Comparison of ENCODE assay signal across 24 cellular contexts in the genomic region with DNA sequence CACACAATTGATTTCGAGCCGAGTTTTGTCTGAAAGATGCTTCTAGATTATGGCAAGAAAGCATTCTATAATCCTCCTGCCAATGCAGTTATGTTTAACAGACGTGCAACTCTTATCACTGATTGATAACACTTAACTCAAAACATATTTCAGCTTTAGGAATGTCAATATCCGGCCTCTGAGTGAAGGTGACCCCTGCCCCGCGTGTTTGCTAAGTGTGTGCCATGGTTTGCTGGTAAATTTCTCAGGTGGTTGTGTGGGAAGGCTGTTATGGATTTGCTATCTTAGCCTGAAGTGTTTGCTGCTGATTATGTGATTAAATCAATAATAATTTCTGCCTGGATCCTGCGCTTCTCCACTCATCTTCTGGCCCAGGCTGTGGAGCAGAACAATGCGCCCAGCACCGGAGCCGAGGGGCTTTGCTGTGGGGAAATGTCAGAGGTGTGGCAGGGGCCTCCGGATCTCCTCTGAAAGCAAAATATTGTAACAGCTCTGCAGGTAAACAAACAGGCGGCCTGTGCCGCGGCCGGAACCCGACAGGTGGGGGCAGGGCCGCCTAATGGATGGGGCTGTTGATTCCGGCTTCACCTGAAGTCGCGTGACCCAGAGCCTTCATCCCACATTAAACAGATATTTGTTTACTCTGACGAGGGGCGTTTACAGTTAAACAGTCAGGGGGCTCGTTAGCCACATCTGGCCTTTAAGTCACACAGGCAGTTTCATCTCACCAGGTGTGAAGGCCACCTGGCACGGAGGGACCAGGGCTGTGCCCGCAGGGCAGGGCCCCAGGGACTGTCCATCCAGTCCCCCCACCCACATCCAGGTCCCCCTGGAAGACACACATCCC.
DNase-seq lines count a peak whose midpoint lies in the region; ATAC-seq and TF ChIP-seq lines count a peak whose summit lies in the region.
"Had no signal": no experiment of that assay in that cellular context is flagged by ENCODE, and none has a peak within 500 bp of the region (broad histone marks: within the 10 kb centered on the region; RNA-seq: fewer than 3 reads in every experiment).

No MANE protein-coding gene starts in this region.

- intact Hi-C loops in left colon (cut with DNase I, micrococcal nuclease), result no loop called here

- H3K36me3 Mint-ChIP-seq in progenitor cell of endocrine pancreas (ENCODE audit: insufficient read depth), result no peaks in the 10 kb centered on the region
- H3K36me3 Mint-ChIP-seq: activated naive CD4-positive, alpha-beta T cell treated with anti-CD3 and anti-CD28 coated beads, Interleukin-2, amount 50 U/mL, for 24 hours; CD8-positive, alpha-beta memory T cell had no signal

- TF ChIP-seq CTCF in progenitor cell of endocrine pancreas (IDR thresholded peaks at IDR 0.05; ENCODE audit: unreplicated experiment), result no peak

- H3K4me1 Mint-ChIP-seq in progenitor cell of endocrine pancreas (ENCODE audit: low read depth), result peaks cover 33% of the 10 kb centered on the region
- H3K4me1 Mint-ChIP-seq: activated naive CD4-positive, alpha-beta T cell treated with anti-CD3 and anti-CD28 coated beads, Interleukin-2, amount 50 U/mL, for 24 hours; CD8-positive, alpha-beta memory T cell; nephron had no signal

- H3K27ac Mint-ChIP-seq in progenitor cell of endocrine pancreas, result peak overlapping the region; percentile 90
- H3K27ac Mint-ChIP-seq: activated CD8-positive, alpha-beta T cell treated with anti-CD3 and anti-CD28 coated beads for 36 hours; activated naive CD4-positive, alpha-beta T cell treated with anti-CD3 and anti-CD28 coated beads, Interleukin-2, amount 50 U/mL, for 24 hours; activated T-cell treated with anti-CD3 and anti-CD28 coated beads, Interleukin-2, amount 50 U/mL, for 24 hours; nephron; stimulated activated naive CD8-positive, alpha-beta T cell treated with anti-CD3 and anti-CD28 coated beads, Interleukin-15, Interleukin-2, amounts not matched to agents 100 ng/mL and 50 ng/mL, for 24 hours had no signal

- no peaks in the 10 kb centered on the region for H3K9me3 Mint-ChIP-seq in progenitor cell of endocrine pancreas (ENCODE audit: low read depth)
- H3K9me3 Mint-ChIP-seq: activated CD8-positive, alpha-beta T cell treated with anti-CD3 and anti-CD28 coated beads for 36 hours; activated naive CD4-positive, alpha-beta T cell treated with anti-CD3 and anti-CD28 coated beads, Interleukin-2, amount 50 U/mL, for 24 hours; activated T-cell treated with anti-CD3 and anti-CD28 coated beads, Interleukin-2, amount 50 U/mL, for 24 hours; CD8-positive, alpha-beta memory T cell; nephron; stimulated activated naive CD8-positive, alpha-beta T cell treated with anti-CD3 and anti-CD28 coated beads, Interleukin-15, Interleukin-2, amounts not matched to agents 100 ng/mL and 50 ng/mL, for 24 hours had no signal

- ATAC-seq in left colon (peak; percentile 52), HG02840 (IDR thresholded peaks at IDR 0.05; ENCODE audit: low FRiP score, unreplicated experiment) (no peak), GM19324 (IDR thresholded peaks at IDR 0.05; ENCODE audit: low FRiP score, unreplicated experiment) (no peak)
- ATAC-seq: activated CD4-positive, CD25-positive, alpha-beta regulatory T cell treated with anti-CD3 and anti-CD28 coated beads, Interleukin-2, amount 50 U/mL, for 24 hours; activated CD8-positive, alpha-beta T cell treated with anti-CD3 and anti-CD28 coated beads for 36 hours; HCT116 had no signal

- peak overlapping the region; percentile 54 for H3K4me3 Mint-ChIP-seq in progenitor cell of endocrine pancreas (ENCODE audit: low read depth)
- H3K4me3 Mint-ChIP-seq: activated CD8-positive, alpha-beta T cell treated with anti-CD3 and anti-CD28 coated beads for 36 hours; activated naive CD4-positive, alpha-beta T cell treated with anti-CD3 and anti-CD28 coated beads, Interleukin-2, amount 50 U/mL, for 24 hours; activated T-cell treated with anti-CD3 and anti-CD28 coated beads, Interleukin-2, amount 50 U/mL, for 24 hours; CD8-positive, alpha-beta memory T cell; nephron; stimulated activated naive CD8-positive, alpha-beta T cell treated with anti-CD3 and anti-CD28 coated beads, Interleukin-15, Interleukin-2, amounts not matched to agents 100 ng/mL and 50 ng/mL, for 24 hours had no signal

- peak; percentile 68 for DNase-seq in NCI-H1105 treated with DMSO at 0.1 percent for 48 hours (lab: John Stamatoyannopoulos, UW)
- peak; percentile 70 for DNase-seq in NCI-H345 treated with DMSO at 0.1 percent for 48 hours (lab: John Stamatoyannopoulos, UW; ENCODE audit: unreplicated experiment)
- peak in 1 of 2 donors; percentile 27 for DNase-seq in left colon
- no peak for DNase-seq in progenitor cell of endocrine pancreas (ENCODE audit: low spot score, unreplicated experiment)
- DNase-seq in T-helper 1 cell, result no peak
- DNase-seq: activated CD8-positive, alpha-beta T cell treated with anti-CD3 and anti-CD28 coated beads for 36 hours; activated T-cell treated with anti-CD3 and anti-CD28 coated beads, Interleukin-2, amount 50 U/mL, for 24 hours; CD8-positive, alpha-beta memory T cell; DND-41; effector CD4-positive, alpha-beta T cell; foreskin melanocyte; hypothalamus; kidney; NCI-H1436; stimulated activated CD4-positive, alpha-beta T cell treated with anti-CD3 and anti-CD28 coated beads, Interleukin-4, amount 100 ng/mL, for 1 hour; T1000; transverse colon had no signal

- peaks cover 44% of the 10 kb centered on the region for H3K27me3 Mint-ChIP-seq in progenitor cell of endocrine pancreas
- H3K27me3 Mint-ChIP-seq: activated CD8-positive, alpha-beta T cell treated with anti-CD3 and anti-CD28 coated beads for 36 hours; activated T-cell treated with anti-CD3 and anti-CD28 coated beads, Interleukin-2, amount 50 U/mL, for 24 hours had no signal

Comparison
In these comparisons a context has a peak if more than half of its experiments do, and no peak if none do; other contexts are left out.
1. DNase-seq: peak in NCI-H1105 treated with DMSO at 0.1 percent for 48 hours (single experiment) and NCI-H345 treated with DMSO at 0.1 percent for 48 hours (single experiment); none in progenitor cell of endocrine pancreas (single experiment) and T-helper 1 cell (0 of 5).